ENCODE assay signal across 19 cellular contexts in the genomic region with DNA sequence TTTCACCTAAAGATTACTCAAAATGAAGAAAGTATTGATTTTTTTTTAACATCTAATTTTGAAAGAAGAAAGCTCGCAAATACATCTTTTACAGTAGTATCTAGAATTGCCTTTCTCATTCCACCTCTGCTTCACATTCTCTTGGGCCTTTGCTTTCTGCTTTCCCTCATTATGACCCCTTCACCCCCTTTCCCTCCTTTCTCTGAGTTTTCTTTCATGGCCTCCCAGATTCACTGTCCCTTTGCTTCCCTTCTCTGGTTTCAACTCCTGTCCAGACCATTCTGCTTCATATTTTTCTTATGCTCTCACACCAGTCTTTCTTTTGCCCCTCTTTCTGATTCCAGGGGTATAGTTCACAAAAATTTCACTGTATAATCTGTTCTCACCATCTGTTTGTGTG. TPM values are rescaled to one million over a fixed set of nuclear protein-coding genes. Genes with fewer than 3 reads are reported as not detected.
DNase-seq lines count a peak whose midpoint lies in the region; ATAC-seq and TF ChIP-seq lines count a peak whose summit lies in the region.
"Had no signal": no experiment of that assay in that cellular context is flagged by ENCODE, and none has a peak within 500 bp of the region (broad histone marks: within the 10 kb centered on the region; RNA-seq: fewer than 3 reads in every experiment).

No MANE protein-coding gene starts in this region.

- H2BK15ac ChIP-seq in mesenchymal stem cell (ENCODE audit: low read depth, poor library complexity, severe bottlenecking): no peak overlapping the region

- no peak overlapping the region for H4K91ac ChIP-seq in mesenchymal stem cell (ENCODE audit: low read length)

- peak overlapping the region; percentile 69 for H3K4me3 Mint-ChIP-seq in MCF 10A (ENCODE audit: unreplicated experiment)
- H3K4me3 Mint-ChIP-seq in activated naive CD8-positive, alpha-beta T cell treated with anti-CD3 and anti-CD28 coated beads, Interleukin-2, amount 50 U/mL, for 24 hours: no peak overlapping the region
- H3K4me3 Mint-ChIP-seq: T-helper 17 cell had no signal

- peak overlapping the region; percentile 93 for H3K27ac Mint-ChIP-seq in MCF 10A (ENCODE audit: low read depth, unreplicated experiment)
- peak overlapping the region; percentile 50 for H3K27ac Mint-ChIP-seq in activated naive CD8-positive, alpha-beta T cell treated with anti-CD3 and anti-CD28 coated beads, Interleukin-2, amount 50 U/mL, for 24 hours
- H3K27ac Mint-ChIP-seq: T-helper 17 cell had no signal

- TF ChIP-seq POLR2A in breast epithelium (IDR thresholded peaks at IDR 0.05): no peak
- no peak for TF ChIP-seq POLR2A in transverse colon (IDR thresholded peaks at IDR 0.05)

- H3K9me3 ChIP-seq in breast epithelium (no peaks in the 10 kb centered on the region), mesenchymal stem cell (ENCODE audit: control insufficient read depth, low read length) (no peaks in the 10 kb centered on the region), transverse colon (no peaks in the 10 kb centered on the region)
- H3K9me3 ChIP-seq: heart right ventricle, tibial nerve had no signal

- H3K27ac ChIP-seq in breast epithelium (no peak overlapping the region), mesenchymal stem cell (ENCODE audit: low read length, poor library complexity, severe bottlenecking) (peak overlapping the region; percentile 99), transverse colon (peak overlapping the region in 3 of 4 donors; percentile 4 to 64 (median 47))
- H3K27ac ChIP-seq: tibial nerve had no signal

- CTCF ChIA-PET in MCF 10A (lab: Yijun Ruan, JAX): interaction anchor here (0.5 to 8.3 kb wide), 3 partner anchors 63 to 190 kb away, joined by 3 to 155 read pairs (median 3); a partner anchor contains a TSS

- no peaks in the 10 kb centered on the region for H3K27me3 ChIP-seq in breast epithelium
- H3K27me3 ChIP-seq in mesenchymal stem cell (ENCODE audit: control insufficient read depth in 1 of 2, insufficient read depth in 1 of 2, low read length in 2 of 2): no peaks in the 10 kb centered on the region
- H3K27me3 ChIP-seq in transverse colon: no peaks in the 10 kb centered on the region
- H3K27me3 ChIP-seq: heart right ventricle, tibial nerve had no signal

- H3K79me1 ChIP-seq in mesenchymal stem cell (replicated peaks; ENCODE audit: low read length, poor library complexity, severe bottlenecking): peaks cover 9% of the 10 kb centered on the region

- ATAC-seq in activated naive CD8-positive, alpha-beta T cell treated with anti-CD3 and anti-CD28 coated beads, Interleukin-2, amount 50 U/mL, for 24 hours: no peak
- ATAC-seq in GM18870 (IDR thresholded peaks at IDR 0.05; ENCODE audit: unreplicated experiment) (no peak), left colon (no peak)
- ATAC-seq: T-helper 17 cell had no signal

- H3K36me3 ChIP-seq in breast epithelium: no peaks in the 10 kb centered on the region
- peaks cover 11 to 60% of the 10 kb centered on the region in 2 experiments for H3K36me3 ChIP-seq in mesenchymal stem cell (ENCODE audit: control insufficient read depth in 1 of 2, insufficient read depth in 2 of 2, low read depth in 1 of 2, low read length in 2 of 2)
- peaks cover 0 to 12% (median 5%) of the 10 kb centered on the region in 4 donors for H3K36me3 ChIP-seq in transverse colon

- no peak overlapping the region for H2BK120ac ChIP-seq in mesenchymal stem cell (ENCODE audit: low read depth, low read length)

- H3K9ac ChIP-seq in mesenchymal stem cell (ENCODE audit: low read length): peak overlapping the region; percentile 24

- TF ChIP-seq CTCF in MCF 10A (IDR thresholded peaks at IDR 0.05; ENCODE audit: unreplicated experiment) (no peak), breast epithelium (IDR thresholded peaks at IDR 0.05) (no peak), transverse colon (IDR thresholded peaks at IDR 0.05) (no peak)

- no peak overlapping the region for H3K23ac ChIP-seq in mesenchymal stem cell (ENCODE audit: low read length in 2 of 2)

- POLR2A ChIA-PET in MCF 10A (lab: Yijun Ruan, JAX): interaction anchor here (0.6 to 3.6 kb wide), 4 partner anchors 28 to 130 kb away, joined by 3 to 31 read pairs (median 4); a partner anchor contains a TSS

- no peak overlapping the region for H3K14ac ChIP-seq in mesenchymal stem cell (ENCODE audit: low read length in 2 of 2)

- H3K9me3 Mint-ChIP-seq in MCF 10A (ENCODE audit: unreplicated experiment): no peaks in the 10 kb centered on the region
- H3K9me3 Mint-ChIP-seq in activated naive CD8-positive, alpha-beta T cell treated with anti-CD3 and anti-CD28 coated beads, Interleukin-2, amount 50 U/mL, for 24 hours: no peaks in the 10 kb centered on the region

- H3K4ac ChIP-seq in mesenchymal stem cell (ENCODE audit: low read depth in 1 of 2, low read length in 2 of 2): no peak overlapping the region

- H3K4me1 ChIP-seq in breast epithelium (no peaks in the 10 kb centered on the region), mesenchymal stem cell (ENCODE audit: control insufficient read depth, insufficient read depth, low read depth, low read length) (peaks cover 6% of the 10 kb centered on the region), transverse colon (peaks cover 0 to 9% (median 3%) of the 10 kb centered on the region in 4 donors)

- H3K4me1 Mint-ChIP-seq in MCF 10A (ENCODE audit: insufficient read depth, unreplicated experiment): peaks cover 28% of the 10 kb centered on the region
- peaks cover 17% of the 10 kb centered on the region for H3K4me1 Mint-ChIP-seq in activated naive CD8-positive, alpha-beta T cell treated with anti-CD3 and anti-CD28 coated beads, Interleukin-2, amount 50 U/mL, for 24 hours

- no peak for DNase-seq in MCF 10A (ENCODE audit: unreplicated experiment)
- DNase-seq in breast epithelium (ENCODE audit: low spot score in 2 of 2): no peak
- DNase-seq in activated naive CD8-positive, alpha-beta T cell treated with anti-CD3 and anti-CD28 coated beads, Interleukin-2, amount 50 U/mL, for 24 hours: no peak
- no peak for DNase-seq in mesenchymal stem cell
- DNase-seq in transverse colon: no peak
- no peak for DNase-seq in left colon
- no peak for DNase-seq in HK-2 (ENCODE audit: unreplicated experiment)
- DNase-seq: activated CD4-positive, CD25-positive, alpha-beta regulatory T cell; activated gamma-delta T cell; cortex of kidney; erythroblast; KG1; NCI-H1092 treated with DMSO at 0.1 percent for 48 hours; RPMI8226; small intestine; T-helper 17 cell had no signal

- no peaks in the 10 kb centered on the region for H3K27me3 Mint-ChIP-seq in MCF 10A (ENCODE audit: insufficient read depth, unreplicated experiment)
- no peaks in the 10 kb centered on the region for H3K27me3 Mint-ChIP-seq in activated naive CD8-positive, alpha-beta T cell treated with anti-CD3 and anti-CD28 coated beads, Interleukin-2, amount 50 U/mL, for 24 hours
- H3K27me3 Mint-ChIP-seq: T-helper 17 cell had no signal

- peak overlapping the region; percentile 94 for H2BK5ac ChIP-seq in mesenchymal stem cell (ENCODE audit: low read depth, low read length, poor library complexity, severe bottlenecking)

- BruUV-seq in MCF 10A (replicated peaks; lab: Mats Ljungman, UMichigan): no TSS peak

- H3K4me3 ChIP-seq in breast epithelium (no peak overlapping the region), mesenchymal stem cell (ENCODE audit: insufficient read depth in 1 of 2, low read depth in 1 of 2, low read length in 2 of 2) (no peak overlapping the region), transverse colon (no peak overlapping the region)
- H3K4me3 ChIP-seq: heart right ventricle, tibial nerve had no signal

- 92% methylated on average over 1 of the region's 1 CpG for WGBS in mesenchymal stem cell
- 97 to 100% methylated on average over 1 of the region's 1 CpG for WGBS in transverse colon (ENCODE audit: low coverage in 1 of 2), 2 donors

- intact Hi-C loops in MCF 10A (cut with micrococcal nuclease): loop anchor here (5.0 to 10.0 kb wide), 2 partner anchors 132 to 595 kb away; a partner anchor contains a TSS
- intact Hi-C loops in breast epithelium (cut with DNase I; ENCODE audit: low total_unique reads): no loop called here
- intact Hi-C loops in transverse colon (cut with DNase I; ENCODE audit: low total_unique reads): loop anchor here (5.0 kb wide), 1 partner anchor 57 kb away; no protein-coding TSS in a partner anchor
- intact Hi-C loops in left colon (cut with DNase I, micrococcal nuclease): loop anchor here in 1 of 2 donors (10.0 kb wide), 4 partner anchors 55 to 915 kb away; a partner anchor contains a TSS

- peak overlapping the region in 1 of 2 experiments; percentile 77 for H2BK12ac ChIP-seq in mesenchymal stem cell (ENCODE audit: low read length in 2 of 2)

- H4K8ac ChIP-seq in mesenchymal stem cell (ENCODE audit: low read length): peak overlapping the region; percentile 13

- H2AFZ ChIP-seq in mesenchymal stem cell (ENCODE audit: low read depth, low read length): no peak overlapping the region

- peaks cover 56% of the 10 kb centered on the region for H3K36me3 Mint-ChIP-seq in MCF 10A (ENCODE audit: insufficient read depth, unreplicated experiment)
- H3K36me3 Mint-ChIP-seq in activated naive CD8-positive, alpha-beta T cell treated with anti-CD3 and anti-CD28 coated beads, Interleukin-2, amount 50 U/mL, for 24 hours (ENCODE audit: low read depth): peaks cover 43% of the 10 kb centered on the region

- H3K4me2 ChIP-seq in mesenchymal stem cell (ENCODE audit: low read length, poor library complexity, severe bottlenecking): no peak overlapping the region

- in situ Hi-C loops in transverse colon (cut with MboI; ENCODE audit: low pct_ligation_motif_present in 1 of 4, low pct_unique_long_range_greater_than_20kb in 1 of 4, low sequenced_read_pairs in 3 of 4): loop anchor here in 3 of 4 donors (10.0 to 25.0 kb wide), 3 partner anchors 55 to 597 kb away; a partner anchor contains a TSS

- no peak for TF ChIP-seq EP300 in transverse colon (IDR thresholded peaks at IDR 0.05; ENCODE audit: low read depth)

- H2AK5ac ChIP-seq in mesenchymal stem cell (ENCODE audit: low read length, severe bottlenecking): peak overlapping the region; percentile 94

- no peak overlapping the region for H3K18ac ChIP-seq in mesenchymal stem cell (ENCODE audit: low read depth in 1 of 2, low read length in 2 of 2)

RNA-seq across cellular contexts. Expression of a gene that starts 29.0 kb away (rescaled TPM):
- 110 and 112 TPM in 2 replicates for total RNA-seq in MCF 10A (2022)
- 100 to 1,000 TPM; 136 to 283 (median 159) TPM for total RNA-seq in breast epithelium
- polyA plus RNA-seq in mesenchymal stem cell (2013, experiment 1 of 2): 147 TPM
- 161 TPM for polyA plus RNA-seq in mesenchymal stem cell (2013, experiment 2 of 2)
- 100 to 1,000 TPM in 2 of 4 donors, 10 to 100 TPM in 2; 63.3 to 159 (median 111) TPM for total RNA-seq in transverse colon
- 100 to 1,000 TPM; 207 to 222 TPM for total RNA-seq in left colon

Comparison
In these comparisons a context has a peak if more than half of its experiments do, and no peak if none do; other contexts are left out.
1. H3K27ac ChIP-seq: peak in mesenchymal stem cell (single experiment) and transverse colon (3 of 4); none in breast epithelium (0 of 2).